ENCODE assay signal across 7 cellular contexts in the genomic region with DNA sequence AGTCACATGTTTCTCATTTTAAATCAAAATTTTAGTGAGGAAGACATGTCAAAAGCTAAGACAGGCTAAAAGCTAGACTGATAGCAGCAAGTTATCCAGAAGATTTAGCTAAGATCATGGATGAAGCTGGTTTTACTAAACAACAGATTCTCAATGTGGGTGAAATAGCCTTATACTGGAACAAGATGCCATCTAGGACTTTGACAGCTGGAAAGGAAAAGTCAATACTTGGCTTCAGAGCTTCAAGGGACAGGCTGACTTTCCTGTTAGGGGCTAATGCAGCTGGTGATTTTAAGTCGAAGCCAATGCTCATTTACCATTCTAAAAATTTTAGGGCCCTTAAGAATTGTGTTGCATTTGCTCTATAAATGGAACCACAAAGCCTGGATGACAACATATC.
"Had no signal": no experiment of that assay in that cellular context is flagged by ENCODE, and none has a peak within 500 bp of the region (broad histone marks: within the 10 kb centered on the region; RNA-seq: fewer than 3 reads in every experiment).

No MANE protein-coding gene starts in this region.

- H3K27me3 Mint-ChIP-seq: IgD-negative memory B cell had no signal

- ATAC-seq: K562 had no signal

- FAIRE-seq: HTR-8/SVneo, K562 had no signal

- H3K27ac Mint-ChIP-seq: IgD-negative memory B cell had no signal

- H3K4me3 ChIP-seq: K562 had no signal

- H3K27ac ChIP-seq: HL-60 had no signal

- H3K4me3 Mint-ChIP-seq: IgD-negative memory B cell had no signal

- H3K36me3 Mint-ChIP-seq: IgD-negative memory B cell had no signal

- H3K4me1 Mint-ChIP-seq: IgD-negative memory B cell had no signal

- DNase-seq: IMR-90, KBM-7, KG1 had no signal
